Comparison of ENCODE assay signal across 34 cellular contexts in genomic region chrX:129992181-129992580, GRCh38.
"Had no signal": no experiment of that assay in that cellular context is flagged by ENCODE, and none has a peak within 500 bp of the region (broad histone marks: within the 10 kb centered on the region; RNA-seq: fewer than 3 reads in every experiment).

No MANE protein-coding gene starts in this region.

- H3K4me2 ChIP-seq: KMS-11 had no signal

- DNase-seq: Karpas-422, Kasumi-1, KG1, MG63, MM.1S, MV-4-11, NCI-H1048, NCI-H1092, NCI-H1092 treated with DMSO at 0.1 percent for 48 hours, NCI-H1105, NCI-H1105 treated with DMSO at 0.1 percent for 48 hours, NCI-H1417, NCI-H1417 treated with DMSO at 0.1 percent for 48 hours, NCI-H1436, NCI-H1436 treated with DMSO at 0.1 percent for 48 hours, NCI-H146, NCI-H1694, NCI-H1694 treated with DMSO at 0.1 percent for 48 hours, NCI-H187, NCI-H187 treated with DMSO at 0.1 percent for 48 hours, NCI-H1930, NCI-H2029, NCI-H2029 treated with DMSO at 0.1 percent for 48 hours, NCI-H2081, NCI-H2081 treated with DMSO at 0.1 percent for 48 hours, NCI-H2107, NCI-H2171, NCI-H2171 treated with DMSO at 0.1 percent for 48 hours, NCI-H2227 treated with DMSO at 0.1 percent for 48 hours, NCI-H226, NCI-H345, NCI-H446, NCI-H446 treated with DMSO at 0.1 percent for 48 hours had no signal

- H3K27ac ChIP-seq: KMS-11 had no signal

- H3K4me3 ChIP-seq: MG63 had no signal

- H3K27me3 ChIP-seq: MG63 had no signal

- H3K36me3 ChIP-seq: MG63 had no signal

- H3K9ac ChIP-seq: KMS-11 had no signal

- H3K9me3 ChIP-seq: MG63 had no signal
